1 cellular context compared by ENCODE assay signal in the genomic region with DNA sequence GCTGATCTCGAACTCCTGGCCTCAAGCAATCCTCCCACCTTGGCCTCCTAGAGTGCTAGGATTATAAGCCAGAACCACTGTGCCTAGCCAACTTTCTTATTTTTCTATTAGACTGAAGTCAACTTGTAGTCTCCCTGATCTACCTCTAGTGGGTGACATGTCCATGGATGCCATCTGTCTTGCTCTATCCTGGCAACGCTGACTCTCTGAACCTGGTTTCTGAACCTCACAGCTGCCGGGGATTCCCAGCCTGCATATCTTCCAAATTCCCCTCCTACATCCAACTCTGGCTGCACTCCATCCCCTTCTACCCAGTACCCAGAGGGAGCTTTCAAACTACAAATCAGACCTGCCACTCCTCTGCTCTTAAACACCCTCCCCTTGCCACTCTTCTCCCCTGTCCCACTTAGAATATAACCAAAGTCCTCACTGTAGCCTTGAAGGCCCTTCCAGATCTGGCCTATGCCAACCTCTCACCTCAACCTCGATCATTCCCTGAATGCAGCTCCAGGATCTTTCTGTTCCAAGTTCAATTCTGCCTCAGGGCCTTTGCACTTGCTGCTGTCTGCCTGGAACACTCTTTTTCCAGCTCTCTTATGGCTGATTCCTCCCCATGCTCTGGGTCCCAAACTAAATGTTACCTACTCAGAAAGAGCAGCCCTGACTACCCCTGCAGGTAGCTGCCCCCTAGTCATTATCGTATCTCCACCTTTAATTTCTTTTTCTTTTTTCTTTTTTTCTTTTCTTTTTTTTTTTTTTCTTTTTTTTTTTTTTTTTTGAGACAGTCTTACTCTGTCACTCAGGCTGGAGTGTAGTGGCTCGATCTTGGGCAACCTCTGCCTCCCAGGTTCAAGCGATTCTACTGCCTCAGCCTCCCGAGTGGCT.
TF ChIP-seq lines count a peak whose summit lies in the region.

No MANE protein-coding gene starts in this region.

TF ChIP-seq in HepG2, 621 proteins besides CTCF, POLR2A, EP300 and RAD21:
- TF ChIP-seq STAG1 (CRISPR knock-in tag; IDR thresholded peaks at IDR 0.05) (peak; percentile 8; the same call in 1 of the 2 replicates), PTBP1 (IDR thresholded peaks at IDR 0.05; ENCODE audit: low read depth, low read length, poor library complexity, severe bottlenecking) (no peak)
TF ChIP-seq in HepG2: peak in this region for 1.
